32 cellular contexts compared by ENCODE assay signal in genomic region chr12:88015825-88016224, GRCh38. TPM values are rescaled to one million over a fixed set of nuclear protein-coding genes. Genes with fewer than 3 reads are reported as not detected.
"Had no signal": no experiment of that assay in that cellular context is flagged by ENCODE, and none has a peak within 500 bp of the region (broad histone marks: within the 10 kb centered on the region; RNA-seq: fewer than 3 reads in every experiment).

No MANE protein-coding gene starts in this region.

- DNase-seq: activated B cell treated with CpG ODN at 0.5 μM for 24 hours; activated CD4-positive, alpha-beta T cell treated with anti-CD3 and anti-CD28 coated beads for 48 hours; activated CD4-positive, alpha-beta T cell treated with anti-CD3 and anti-CD28 coated beads, Interleukin-2, amount 50 U/mL, for 1 hour; activated CD4-positive, alpha-beta T cell treated with anti-CD3 and anti-CD28 coated beads, Interleukin-2, amount 50 U/mL, for 48 hours; activated CD8-positive, alpha-beta memory T cell treated with anti-CD3 and anti-CD28 coated beads for 24 hours; activated CD8-positive, alpha-beta T cell treated with anti-CD3 and anti-CD28 coated beads for 36 hours; activated effector memory CD4-positive, alpha-beta T cell treated with Interleukin-2 at 50 U/mL for 16 hours; activated gamma-delta T cell treated with Interleukin-2 at 50 U/mL for 16 hours; activated naive CD4-positive, alpha-beta T cell treated with anti-CD3 and anti-CD28 coated beads, Interleukin-2, amount 50 U/mL, for 16 hours; activated naive CD4-positive, alpha-beta T cell treated with Interleukin-2 at 50 U/mL for 16 hours; activated T-cell treated with anti-CD3 and anti-CD28 coated beads, Interleukin-2, amount 50 U/mL, for 4 hours; amniotic stem cell; anterior cingulate cortex; brain microvascular endothelial cell; effector CD4-positive, alpha-beta T cell; effector memory CD8-positive, alpha-beta T cell; esophagus squamous epithelium; foreskin melanocyte; heart right ventricle; T-helper 2 cell; WERI-Rb-1 had no signal

- H3K4me3 ChIP-seq: coronary artery, esophagus squamous epithelium, gastroesophageal sphincter, heart right ventricle, hepatocyte had no signal

- H3K27me3 ChIP-seq: brain microvascular endothelial cell, esophagus squamous epithelium, gastroesophageal sphincter, hepatocyte had no signal

- H3K4me1 ChIP-seq: esophagus squamous epithelium, gastroesophageal sphincter, heart right ventricle had no signal

- ATAC-seq: activated CD4-positive, CD25-positive, alpha-beta regulatory T cell treated with anti-CD3 and anti-CD28 coated beads, Interleukin-2, amount 50 U/mL, for 24 hours; activated CD8-positive, alpha-beta T cell treated with anti-CD3 and anti-CD28 coated beads for 36 hours; activated T-cell treated with anti-CD3 and anti-CD28 coated beads, Interleukin-2, amount 50 U/mL, for 4 hours; activated T-helper 17 cell treated with anti-CD3 and anti-CD28 coated beads, Interleukin-2, amount 50 U/mL, for 72 hours; effector memory CD8-positive, alpha-beta T cell; gastroesophageal sphincter; heart right ventricle had no signal

- H3K36me3 ChIP-seq: brain microvascular endothelial cell, esophagus squamous epithelium, gastroesophageal sphincter, heart right ventricle, WERI-Rb-1 had no signal

RNA-seq across cellular contexts. Expression of gene C12orf50, which starts 13.4 kb away (rescaled TPM):
- total RNA-seq: activated CD8-positive, alpha-beta T cell treated with anti-CD3 and anti-CD28 coated beads for 36 hours; activated T-cell treated with anti-CD3 and anti-CD28 coated beads, Interleukin-2, amount 50 U/mL, for 4 hours; astrocyte; bronchial epithelial cell; esophagus squamous epithelium; fibroblast of lung; fibroblast of villous mesenchyme; gastroesophageal sphincter; hepatocyte had no signal
- polyA plus RNA-seq: adipose tissue, esophagus, fibroblast of lung, heart right ventricle, hepatocyte had no signal
